1 cellular context compared by ENCODE assay signal in genomic region chr2:80499095-80499494, GRCh38.
TF ChIP-seq lines count a peak whose summit lies in the region.

No MANE protein-coding gene starts in this region.

TF ChIP-seq in GM12878, 131 proteins besides CTCF, POLR2A, EP300 and RAD21 (continued from another document):
- peak; percentile 34 for TF ChIP-seq SKIL (IDR thresholded peaks at IDR 0.05; ENCODE audit: low read depth, poor library complexity, severe bottlenecking)
- no peak for TF ChIP-seq MAX (IDR thresholded peaks at IDR 0.05; ENCODE audit: low read depth, low read length)
- no peak for TF ChIP-seq ZNF592 (IDR thresholded peaks at IDR 0.05)
- TF ChIP-seq IRF3 (IDR thresholded peaks at IDR 0.05), result no peak
- no peak for TF ChIP-seq RB1 (IDR thresholded peaks at IDR 0.05; ENCODE audit: borderline replicate concordance)
- TF ChIP-seq SMAD5 (IDR thresholded peaks at IDR 0.05; ENCODE audit: low read depth), result no peak
- peak; percentile 90; the same call in 1 of the 2 replicates for TF ChIP-seq SMC3 (IDR thresholded peaks at IDR 0.05; ENCODE audit: borderline replicate concordance, low read length)
- TF ChIP-seq NFYA (IDR thresholded peaks at IDR 0.05; ENCODE audit: borderline replicate concordance, low read depth, low read length), result no peak
- peak; percentile 25; the same call in 1 of the 2 replicates for TF ChIP-seq MLLT1 (IDR thresholded peaks at IDR 0.05)
- TF ChIP-seq PAX8 (IDR thresholded peaks at IDR 0.05), result no peak
- TF ChIP-seq SMARCA5 (IDR thresholded peaks at IDR 0.05), result peak; percentile 59
- TF ChIP-seq TCF3 (IDR thresholded peaks at IDR 0.05; ENCODE audit: borderline replicate concordance, insufficient read depth, low read depth, low read length), result no peak
- 0 out of 2 replicates have a peak, but pooled peaks have one; percentile 18 for TF ChIP-seq ATF7 (IDR thresholded peaks at IDR 0.05; ENCODE audit: low read depth)
- no peak for TF ChIP-seq ZNF384 (IDR thresholded peaks at IDR 0.05; ENCODE audit: borderline replicate concordance, low read depth, low read length)
- TF ChIP-seq SIX5 (IDR thresholded peaks at IDR 0.05; ENCODE audit: low read depth, low read length, severe bottlenecking), result no peak
- 0 out of 2 replicates have a peak, but pooled peaks have one; percentile 8 for TF ChIP-seq ZNF24 (IDR thresholded peaks at IDR 0.05)
- TF ChIP-seq CUX1 (IDR thresholded peaks at IDR 0.05; ENCODE audit: insufficient replicate concordance, low read depth, low read length), result no peak
TF ChIP-seq in GM12878: peak in this region for 7.
